In genomic region chr6:104859225-104860146, GRCh38 we compare ENCODE assay signal across 8 cellular contexts. TPM values are rescaled to one million over a fixed set of nuclear protein-coding genes. Genes with fewer than 3 reads are reported as not detected.
A peak's percentile ranks its signal among the peaks of the same experiment; 100 is the strongest.
DNase-seq lines count a peak whose midpoint lies in the region; ATAC-seq and TF ChIP-seq lines count a peak whose summit lies in the region.

Gene HACE1, minus strand, starts transcription at chr6:104859919. Its CDS starts 277 bp downstream, at chr6:104859642.

- DNase-seq in Ammon's horn (ENCODE audit: low spot score), result peak; percentile 94
- DNase-seq in NCI-H446 (lab: John Stamatoyannopoulos, UW), result peak; percentile 78 to 89
- DNase-seq in activated CD4-positive, alpha-beta T cell treated with anti-CD3 and anti-CD28 coated beads for 1 hour, result peak; percentile 79
- DNase-seq in chondrocyte (ENCODE audit: low spot score), result peak; percentile 96
- peak; percentile 70 to 87 for DNase-seq in stimulated activated CD4-positive, alpha-beta T cell treated with anti-CD3 and anti-CD28 coated beads, Interleukin-1b, Interleukin-23, amount 100 ng/mL, for 4 hours (ENCODE audit: low read depth in 2 of 2)

- peak within 1 kb of the TSS; percentile 97 for H3K4me3 Mint-ChIP-seq in chondrocyte (ENCODE audit: unreplicated experiment)

- H3K27ac ChIP-seq in layer of hippocampus (ENCODE audit: low read depth, low read length), result peak within 1 kb of the TSS; percentile 54

- peak; percentile 72 for TF ChIP-seq CTCF in chondrocyte (IDR thresholded peaks at IDR 0.05)

- ATAC-seq in GM19035 (IDR thresholded peaks at IDR 0.05; ENCODE audit: unreplicated experiment), result peak; percentile 98
- ATAC-seq in HG03354 (IDR thresholded peaks at IDR 0.05; ENCODE audit: poor library complexity, severe bottlenecking, unreplicated experiment), result peak; percentile 98

- no peaks in the 10 kb centered on the region for H3K9me3 Mint-ChIP-seq in chondrocyte (ENCODE audit: low read depth)

- H3K27ac Mint-ChIP-seq in chondrocyte (ENCODE audit: unreplicated experiment), result peak within 1 kb of the TSS; percentile 81

- peaks cover 19% of the 10 kb centered on the region for H3K4me1 Mint-ChIP-seq in chondrocyte (ENCODE audit: low read depth)

- no peaks in the 10 kb centered on the region for H3K27me3 ChIP-seq in layer of hippocampus (ENCODE audit: control insufficient read depth, insufficient read depth, low read length)

- H3K27me3 Mint-ChIP-seq in chondrocyte (ENCODE audit: low read depth), result peaks cover 2% of the 10 kb centered on the region

- no peaks in the 10 kb centered on the region for H3K36me3 Mint-ChIP-seq in chondrocyte (ENCODE audit: low read depth)

RNA-seq across cellular contexts. Expression of gene HACE1, which starts in this region (rescaled TPM):
- total RNA-seq in chondrocyte, result 17.1 to 18.2 TPM (median 17.2 TPM) in 3 replicates

Comparison
In these comparisons a context has a peak if more than half of its experiments do, and no peak if none do; other contexts are left out.
1. Peak in every context shown above with its lines: DNase-seq, ATAC-seq and H3K27ac ChIP-seq.